Comparison of ENCODE assay signal across 1 cellular context in genomic region chr10:92691591-92692084, GRCh38.
A peak's percentile ranks its signal among the peaks of the same experiment; 100 is the strongest.
TF ChIP-seq lines count a peak whose summit lies in the region.

No MANE protein-coding gene starts in this region.

TF ChIP-seq in HepG2, 621 proteins besides CTCF, POLR2A, EP300 and RAD21 (continues in another document):
- TF ChIP-seq PATZ1 (CRISPR knock-in tag; IDR thresholded peaks at IDR 0.05) (0 out of 2 replicates have a peak, but pooled peaks have one; percentile 18), ZNF552 (CRISPR knock-in tag; IDR thresholded peaks at IDR 0.05; ENCODE audit: borderline replicate concordance) (no peak), TP53 (CRISPR knock-in tag; conservative IDR thresholded peaks at IDR 0.05) (no peak), ASH2L (IDR thresholded peaks at IDR 0.05; ENCODE audit: insufficient read length, low read depth, low read length) (peak; percentile 14), THAP11 (CRISPR knock-in tag; IDR thresholded peaks at IDR 0.05) (no peak), SRSF1 (optimal IDR thresholded peaks at IDR 0.05; ENCODE audit: low read depth, low read length) (no peak), ZFYVE20 (CRISPR knock-in tag; IDR thresholded peaks at IDR 0.05; ENCODE audit: borderline replicate concordance, low read depth) (no peak), ZNF24 (IDR thresholded peaks at IDR 0.05) (no peak), ZNF260 (CRISPR knock-in tag; IDR thresholded peaks at IDR 0.05; ENCODE audit: borderline replicate concordance, low read depth) (no peak), ZNF335 (CRISPR knock-in tag; IDR thresholded peaks at IDR 0.05) (no peak), HDAC6 (IDR thresholded peaks at IDR 0.05; ENCODE audit: low read depth, low read length) (peak; percentile 87; the same call in 1 of the 2 replicates), AGO2 (optimal IDR thresholded peaks at IDR 0.05; ENCODE audit: low read depth, low read length) (peak; percentile 83), SMARCE1 (IDR thresholded peaks at IDR 0.05; ENCODE audit: borderline replicate concordance) (no peak), RFXANK (CRISPR knock-in tag; IDR thresholded peaks at IDR 0.05) (no peak), RFXAP (CRISPR knock-in tag; IDR thresholded peaks at IDR 0.05; ENCODE audit: borderline replicate concordance) (no peak), TBX2 (CRISPR knock-in tag; IDR thresholded peaks at IDR 0.05; ENCODE audit: borderline replicate concordance) (peak; percentile 14; the same call in 1 of the 2 replicates), PAF1 (CRISPR knock-in tag; IDR thresholded peaks at IDR 0.05) (no peak), TGIF2 (CRISPR knock-in tag; IDR thresholded peaks at IDR 0.05) (no peak), NR3C1 (CRISPR knock-in tag; IDR thresholded peaks at IDR 0.05) (no peak), ZEB1 (IDR thresholded peaks at IDR 0.05; ENCODE audit: insufficient replicate concordance, low read depth) (no peak), STAT5B (CRISPR knock-in tag; IDR thresholded peaks at IDR 0.05) (no peak), ZBTB42 (CRISPR knock-in tag; IDR thresholded peaks at IDR 0.05) (no peak), ZNF768 (CRISPR knock-in tag; IDR thresholded peaks at IDR 0.05) (0 out of 2 replicates have a peak, but pooled peaks have one; percentile 7), ZHX2 (IDR thresholded peaks at IDR 0.05; ENCODE audit: low read depth) (no peak), ZHX2 (CRISPR knock-in tag; IDR thresholded peaks at IDR 0.05; ENCODE audit: borderline replicate concordance) (no peak), ZBTB44 (CRISPR knock-in tag; IDR thresholded peaks at IDR 0.05) (no peak), ZMYM4 (CRISPR knock-in tag; IDR thresholded peaks at IDR 0.05) (0 out of 2 replicates have a peak, but pooled peaks have one; percentile 11), DMAP1 (CRISPR knock-in tag; IDR thresholded peaks at IDR 0.05) (no peak), MXD4 (CRISPR knock-in tag; IDR thresholded peaks at IDR 0.05) (no peak), IRF1 (CRISPR knock-in tag; IDR thresholded peaks at IDR 0.05; ENCODE audit: low read depth) (no peak), NFYB (CRISPR knock-in tag; IDR thresholded peaks at IDR 0.05) (no peak), HES4 (CRISPR knock-in tag; IDR thresholded peaks at IDR 0.05; ENCODE audit: borderline replicate concordance) (no peak), ZBTB33 (CRISPR knock-in tag; IDR thresholded peaks at IDR 0.05) (no peak), IKZF5 (CRISPR knock-in tag; IDR thresholded peaks at IDR 0.05) (0 out of 2 replicates have a peak, but pooled peaks have one; percentile 19), CREB1 (IDR thresholded peaks at IDR 0.05) (no peak), CREB1 (CRISPR knock-in tag; IDR thresholded peaks at IDR 0.05) (no peak), MIER3 (CRISPR knock-in tag; IDR thresholded peaks at IDR 0.05; ENCODE audit: borderline replicate concordance) (no peak), ZSCAN29 (CRISPR knock-in tag; conservative IDR thresholded peaks at IDR 0.05) (no peak), MAFF (IDR thresholded peaks at IDR 0.05; ENCODE audit: low read depth, low read length) (no peak), SETDB1 (CRISPR knock-in tag; IDR thresholded peaks at IDR 0.05; ENCODE audit: borderline replicate concordance) (no peak)
- TF ChIP-seq, protein P1, sequence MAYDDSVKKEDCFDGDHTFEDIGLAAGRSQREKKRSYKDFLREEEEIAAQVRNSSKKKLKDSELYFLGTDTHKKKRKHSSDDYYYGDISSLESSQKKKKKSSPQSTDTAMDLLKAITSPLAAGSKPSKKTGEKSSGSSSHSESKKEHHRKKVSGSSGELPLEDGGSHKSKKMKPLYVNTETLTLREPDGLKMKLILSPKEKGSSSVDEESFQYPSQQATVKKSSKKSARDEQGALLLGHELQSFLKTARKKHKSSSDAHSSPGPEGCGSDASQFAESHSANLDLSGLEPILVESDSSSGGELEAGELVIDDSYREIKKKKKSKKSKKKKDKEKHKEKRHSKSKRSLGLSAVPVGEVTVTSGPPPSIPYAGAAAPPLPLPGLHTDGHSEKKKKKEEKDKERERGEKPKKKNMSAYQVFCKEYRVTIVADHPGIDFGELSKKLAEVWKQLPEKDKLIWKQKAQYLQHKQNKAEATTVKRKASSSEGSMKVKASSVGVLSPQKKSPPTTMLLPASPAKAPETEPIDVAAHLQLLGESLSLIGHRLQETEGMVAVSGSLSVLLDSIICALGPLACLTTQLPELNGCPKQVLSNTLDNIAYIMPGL (CRISPR knock-in tag; IDR thresholded peaks at IDR 0.05; ENCODE audit: borderline replicate concordance in 1 of 2, low read depth in 1 of 2): peak in 1 of 2 experiments; percentile 11; a peak in 1 of 4 replicates
- TF ChIP-seq, protein P2, sequence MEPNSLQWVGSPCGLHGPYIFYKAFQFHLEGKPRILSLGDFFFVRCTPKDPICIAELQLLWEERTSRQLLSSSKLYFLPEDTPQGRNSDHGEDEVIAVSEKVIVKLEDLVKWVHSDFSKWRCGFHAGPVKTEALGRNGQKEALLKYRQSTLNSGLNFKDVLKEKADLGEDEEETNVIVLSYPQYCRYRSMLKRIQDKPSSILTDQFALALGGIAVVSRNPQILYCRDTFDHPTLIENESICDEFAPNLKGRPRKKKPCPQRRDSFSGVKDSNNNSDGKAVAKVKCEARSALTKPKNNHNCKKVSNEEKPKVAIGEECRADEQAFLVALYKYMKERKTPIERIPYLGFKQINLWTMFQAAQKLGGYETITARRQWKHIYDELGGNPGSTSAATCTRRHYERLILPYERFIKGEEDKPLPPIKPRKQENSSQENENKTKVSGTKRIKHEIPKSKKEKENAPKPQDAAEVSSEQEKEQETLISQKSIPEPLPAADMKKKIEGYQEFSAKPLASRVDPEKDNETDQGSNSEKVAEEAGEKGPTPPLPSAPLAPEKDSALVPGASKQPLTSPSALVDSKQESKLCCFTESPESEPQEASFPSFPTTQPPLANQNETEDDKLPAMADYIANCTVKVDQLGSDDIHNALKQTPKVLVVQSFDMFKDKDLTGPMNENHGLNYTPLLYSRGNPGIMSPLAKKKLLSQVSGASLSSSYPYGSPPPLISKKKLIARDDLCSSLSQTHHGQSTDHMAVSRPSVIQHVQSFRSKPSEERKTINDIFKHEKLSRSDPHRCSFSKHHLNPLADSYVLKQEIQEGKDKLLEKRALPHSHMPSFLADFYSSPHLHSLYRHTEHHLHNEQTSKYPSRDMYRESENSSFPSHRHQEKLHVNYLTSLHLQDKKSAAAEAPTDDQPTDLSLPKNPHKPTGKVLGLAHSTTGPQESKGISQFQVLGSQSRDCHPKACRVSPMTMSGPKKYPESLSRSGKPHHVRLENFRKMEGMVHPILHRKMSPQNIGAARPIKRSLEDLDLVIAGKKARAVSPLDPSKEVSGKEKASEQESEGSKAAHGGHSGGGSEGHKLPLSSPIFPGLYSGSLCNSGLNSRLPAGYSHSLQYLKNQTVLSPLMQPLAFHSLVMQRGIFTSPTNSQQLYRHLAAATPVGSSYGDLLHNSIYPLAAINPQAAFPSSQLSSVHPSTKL (CRISPR knock-in tag; IDR thresholded peaks at IDR 0.05): no peak
- TF ChIP-seq, protein P3, sequence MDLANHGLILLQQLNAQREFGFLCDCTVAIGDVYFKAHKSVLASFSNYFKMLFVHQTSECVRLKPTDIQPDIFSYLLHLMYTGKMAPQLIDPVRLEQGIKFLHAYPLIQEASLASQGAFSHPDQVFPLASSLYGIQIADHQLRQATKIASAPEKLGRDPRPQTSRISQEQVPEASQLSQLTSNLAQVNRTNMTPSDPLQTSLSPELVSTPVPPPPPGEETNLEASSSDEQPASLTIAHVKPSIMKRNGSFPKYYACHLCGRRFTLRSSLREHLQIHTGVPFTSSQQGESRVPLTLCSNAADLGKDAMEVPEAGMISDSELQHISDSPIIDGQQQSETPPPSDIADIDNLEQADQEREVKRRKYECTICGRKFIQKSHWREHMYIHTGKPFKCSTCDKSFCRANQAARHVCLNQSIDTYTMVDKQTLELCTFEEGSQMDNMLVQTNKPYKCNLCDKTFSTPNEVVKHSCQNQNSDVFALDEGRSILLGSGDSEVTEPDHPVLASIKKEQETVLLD (CRISPR knock-in tag; IDR thresholded peaks at IDR 0.05; ENCODE audit: low read depth): no peak
